ENCODE assay signal across 8 cellular contexts in the genomic region with DNA sequence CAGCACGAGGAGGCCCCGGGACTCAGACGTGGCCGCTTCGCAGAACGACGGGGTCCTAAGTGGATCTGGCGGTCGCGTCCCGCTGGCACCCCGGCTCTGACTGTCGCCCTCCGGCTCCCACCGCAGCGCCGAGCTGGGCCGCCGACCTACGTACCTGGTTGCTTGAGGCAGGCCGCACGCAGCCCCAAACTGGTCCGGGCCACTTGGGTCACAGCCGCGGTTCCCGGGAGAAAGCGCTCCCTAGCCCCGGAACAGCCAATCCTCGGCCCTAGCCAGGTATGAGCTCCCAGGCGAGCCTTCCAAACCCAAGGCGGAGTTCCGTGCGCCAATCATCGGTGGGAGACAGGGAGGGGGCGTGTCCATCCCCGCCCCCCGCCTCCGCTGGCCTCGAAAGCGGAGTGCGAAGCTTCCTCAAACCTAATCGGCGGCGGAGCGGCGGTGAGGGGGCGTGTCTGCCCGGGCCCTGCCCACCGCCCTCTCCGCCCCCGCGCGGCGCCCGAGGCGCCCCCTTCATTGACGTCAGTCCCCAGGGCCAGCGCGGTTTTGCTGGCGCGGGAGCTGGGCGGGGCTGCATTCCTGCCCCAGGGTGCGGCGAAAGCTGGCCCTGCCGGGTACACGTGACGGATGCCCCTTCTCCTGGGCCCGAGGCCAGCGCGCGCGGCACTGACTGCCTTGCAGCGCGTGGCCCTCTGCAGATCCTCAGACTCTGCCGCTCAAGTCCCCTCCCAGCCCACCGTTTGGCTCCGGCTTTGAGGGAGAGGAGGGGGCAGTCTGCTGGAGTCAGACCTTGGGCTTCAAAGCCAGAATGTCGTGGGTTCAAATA. TPM values are rescaled to one million over a fixed set of nuclear protein-coding genes. Genes with fewer than 3 reads are reported as not detected.
A peak's percentile ranks its signal among the peaks of the same experiment; 100 is the strongest.
DNase-seq lines count a peak whose midpoint lies in the region; ATAC-seq lines count a peak whose summit lies in the region.

TSS of gene AVPI1 (minus strand) at position 280 of the 823 bp plus-strand sequence. CDS start 7,336 bp downstream, outside the sequence.

- H3K27ac Mint-ChIP-seq in activated CD4-positive, alpha-beta T cell treated with anti-CD3 and anti-CD28 coated beads, Interleukin-2, amount 10 ng/mL, durations not matched to agents 7 days and 5 days: peak within 1 kb of the TSS; percentile 76

- H3K9me3 Mint-ChIP-seq in activated CD4-positive, alpha-beta T cell treated with anti-CD3 and anti-CD28 coated beads, Interleukin-2, amount 10 ng/mL, durations not matched to agents 7 days and 5 days: no peaks in the 10 kb centered on the region

- DNase-seq in C1 segment of cervical spinal cord (lab: John Stamatoyannopoulos, UW) (peak; percentile 58 to 97 (median 91)), NCI-H526 treated with DMSO at 0.1 percent for 48 hours (lab: John Stamatoyannopoulos, UW) (peak; percentile 91), cortex of kidney (lab: John Stamatoyannopoulos, UW) (peak; percentile 94), left lobe of liver (ENCODE audit: low spot score) (peak; percentile 99)
- peak; percentile 93 for DNase-seq in activated CD4-positive, alpha-beta T cell treated with anti-CD3 and anti-CD28 coated beads, Interleukin-2, amount 10 ng/mL, durations not matched to agents 7 days and 5 days
- DNase-seq in stimulated activated CD4-positive, alpha-beta T cell treated with anti-CD3 and anti-CD28 coated beads, Interleukin-2, amount 100 ng/mL, for 24 hours: peak; percentile 93 to 97

- CTCF ChIA-PET in activated CD4-positive, alpha-beta T cell treated with anti-CD3 and anti-CD28 coated beads, Interleukin-2, amount 10 ng/mL, durations not matched to agents 7 days and 5 days (lab: Charles Lee): interaction anchor here (0.6 to 5.3 kb wide), 11 partner anchors 10 to 1702 kb away, joined by 3 to 34 read pairs (median 4); partner anchors contain the start of gene ZFYVE27

- H3K4me3 Mint-ChIP-seq in activated CD4-positive, alpha-beta T cell treated with anti-CD3 and anti-CD28 coated beads, Interleukin-2, amount 10 ng/mL, durations not matched to agents 7 days and 5 days: peak within 1 kb of the TSS; percentile 76

- peaks cover 13% of the 10 kb centered on the region for H3K4me1 Mint-ChIP-seq in activated CD4-positive, alpha-beta T cell treated with anti-CD3 and anti-CD28 coated beads, Interleukin-2, amount 10 ng/mL, durations not matched to agents 7 days and 5 days

- peak; percentile 91 for ATAC-seq in GM19351 (IDR thresholded peaks at IDR 0.05; ENCODE audit: unreplicated experiment)
- peak; percentile 88 for ATAC-seq in HG03520 (IDR thresholded peaks at IDR 0.05; ENCODE audit: unreplicated experiment)
- ATAC-seq in left lobe of liver: peak; percentile 81

- H3K27me3 Mint-ChIP-seq in activated CD4-positive, alpha-beta T cell treated with anti-CD3 and anti-CD28 coated beads, Interleukin-2, amount 10 ng/mL, durations not matched to agents 7 days and 5 days: no peaks in the 10 kb centered on the region

- no peaks in the 10 kb centered on the region for H3K36me3 Mint-ChIP-seq in activated CD4-positive, alpha-beta T cell treated with anti-CD3 and anti-CD28 coated beads, Interleukin-2, amount 10 ng/mL, durations not matched to agents 7 days and 5 days (ENCODE audit: low read depth)

- POLR2A ChIA-PET in activated CD4-positive, alpha-beta T cell treated with anti-CD3 and anti-CD28 coated beads, Interleukin-2, amount 10 ng/mL, durations not matched to agents 7 days and 5 days (lab: Charles Lee): interaction anchor here (0.6 kb wide), 2 partner anchors 16 to 421 kb away, joined by 3 read pairs; no protein-coding TSS in a partner anchor

RNA-seq across cellular contexts. Expression of gene AVPI1, which starts in this region (rescaled TPM):
- total RNA-seq in activated CD4-positive, alpha-beta T cell treated with anti-CD3 and anti-CD28 coated beads, Interleukin-2, amount 10 ng/mL, durations not matched to agents 7 days and 5 days: under 1 TPM; 0.58 to 0.94 TPM
- total RNA-seq in left lobe of liver: 26.4 TPM

Comparison
In these comparisons a context has a peak if more than half of its experiments do, and no peak if none do; other contexts are left out.
1. Peak in every context shown above with its lines: DNase-seq and ATAC-seq.
2. RNA of gene AVPI1 (total RNA-seq): 26.4 TPM in left lobe of liver (single experiment); 0.58 to 0.94 TPM in activated CD4-positive, alpha-beta T cell treated with anti-CD3 and anti-CD28 coated beads, Interleukin-2, amount 10 ng/mL, durations not matched to agents 7 days and 5 days; every median in the first group is over 10 times any median in the second.
3. Peak in DNase-seq in activated CD4-positive, alpha-beta T cell treated with anti-CD3 and anti-CD28 coated beads, Interleukin-2, amount 10 ng/mL, durations not matched to agents 7 days and 5 days; RNA of the gene not detected or under 1 TPM.